22 cellular contexts compared by ENCODE assay signal in the genomic region with DNA sequence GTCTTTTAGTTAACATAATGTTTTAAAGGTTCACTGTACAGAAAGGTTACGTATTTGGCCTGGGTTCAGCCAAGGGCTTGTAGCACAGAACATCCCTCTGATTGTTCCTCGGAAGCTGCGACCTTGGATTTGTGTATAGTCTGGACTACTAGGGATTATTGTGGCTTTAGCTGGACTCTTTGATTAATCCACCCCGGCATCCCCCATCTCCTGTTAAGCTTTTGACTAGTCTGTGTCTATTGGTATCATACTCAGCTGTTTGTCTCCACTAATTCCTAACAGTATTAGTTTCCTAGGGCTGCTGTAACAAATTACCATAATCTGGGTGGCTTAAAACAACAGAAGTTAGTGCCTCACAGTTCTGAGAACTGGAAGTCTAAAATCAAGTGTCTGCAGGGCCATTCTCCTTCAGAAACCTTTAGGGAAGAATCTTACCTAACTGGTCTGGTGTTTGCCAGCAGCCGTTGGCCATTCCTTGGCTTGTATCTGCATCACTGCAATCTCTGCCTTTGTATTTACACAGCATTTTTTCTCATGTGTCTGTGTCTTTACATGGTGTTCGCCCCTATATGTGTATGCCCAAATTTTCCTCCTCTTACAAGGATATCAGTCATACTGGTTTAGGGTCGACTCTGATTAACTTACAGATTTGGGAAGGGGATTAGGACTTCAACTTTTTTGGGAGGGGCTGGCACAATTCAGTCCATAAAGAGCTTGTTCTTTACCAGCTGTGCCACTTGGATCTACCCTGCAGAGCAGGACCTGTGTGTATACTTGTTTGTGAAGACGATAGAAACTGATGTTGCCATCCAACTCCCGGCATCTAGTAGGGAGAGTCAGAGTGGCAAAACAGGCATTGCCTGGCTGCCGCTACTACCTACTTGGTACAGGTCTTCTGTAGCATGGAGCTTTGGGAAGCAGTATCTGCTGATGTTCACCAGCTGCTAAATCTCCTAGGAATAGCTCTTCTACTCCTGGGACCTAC.
DNase-seq lines count a peak whose midpoint lies in the region; ATAC-seq, FAIRE-seq and TF ChIP-seq lines count a peak whose summit lies in the region.
"Had no signal": no experiment of that assay in that cellular context is flagged by ENCODE, and none has a peak within 500 bp of the region (broad histone marks: within the 10 kb centered on the region; RNA-seq: fewer than 3 reads in every experiment).

No MANE protein-coding gene starts in this region.

- no peaks in the 10 kb centered on the region for H3K79me1 ChIP-seq in trophoblast cell (ENCODE audit: low read length)

- no CpG with 5 or more reads among the region's 10 CpGs for WGBS in trophoblast cell (ENCODE audit: extremely low coverage, insufficient coverage, insufficient read length)

- H3K9ac ChIP-seq in trophoblast cell (ENCODE audit: low read length) = no peak overlapping the region
- H3K9ac ChIP-seq: BLaER1 treated with 17β-estradiol and CSF1 and Interleukin-3, amounts not matched to agents 10 nM and 100 nM; KMS-11 had no signal

- no peak overlapping the region for H3K4me2 ChIP-seq in trophoblast cell (ENCODE audit: low read length)
- H3K4me2 ChIP-seq: A549; BLaER1 treated with 17β-estradiol and CSF1 and Interleukin-3, amounts not matched to agents 10 nM and 100 nM; GM23338; KMS-11 had no signal

- H2AFZ ChIP-seq in trophoblast cell (ENCODE audit: insufficient read depth, low read length, poor library complexity) = peak overlapping the region; percentile 6
- H2AFZ ChIP-seq: GM23338 had no signal

- no peak for TF ChIP-seq POLR2A in GM12892 (IDR thresholded peaks at IDR 0.05; ENCODE audit: low read depth, low read length)
- TF ChIP-seq POLR2A in GM12891 (IDR thresholded peaks at IDR 0.05; ENCODE audit: low read depth, low read length) = no peak

- DNase-seq in D721Med (ENCODE audit: insufficient read length, low spot score) (peak; percentile 33), NCI-H82 treated with DMSO at 0.1 percent for 48 hours (lab: John Stamatoyannopoulos, UW; ENCODE audit: unreplicated experiment) (peak; percentile 83), bronchial epithelial cell (ENCODE audit: low read depth) (no peak), trophoblast cell (peak; percentile 58 to 84), GM12892 (ENCODE audit: insufficient read length) (no peak), GM12891 (ENCODE audit: insufficient read length, low spot score) (no peak)
- DNase-seq: AML-193; CD8-positive, alpha-beta T cell; DMS79 treated with DMSO at 0.1 percent for 48 hours; H9; NCI-H1048; NCI-H1417; NCI-H1694; NCI-H2029 treated with DMSO at 0.1 percent for 48 hours; NCI-H526 treated with DMSO at 0.1 percent for 48 hours; T-helper 1 cell had no signal

- no peak for TF ChIP-seq CTCF in D721Med (IDR thresholded peaks at IDR 0.05; ENCODE audit: insufficient read depth, missing control alignments)
- TF ChIP-seq CTCF in bronchial epithelial cell (IDR thresholded peaks at IDR 0.05; ENCODE audit: insufficient read depth, low read length, severe bottlenecking) = no peak

- no peak overlapping the region for H4K12ac ChIP-seq in trophoblast cell (ENCODE audit: low read depth, low read length)

- H3K4me3 ChIP-seq in bronchial epithelial cell (ENCODE audit: low read depth, low read length) = no peak overlapping the region
- no peak overlapping the region for H3K4me3 ChIP-seq in trophoblast cell (ENCODE audit: low read depth, low read length)
- H3K4me3 ChIP-seq: A549; BLaER1 treated with 17β-estradiol and CSF1 and Interleukin-3, amounts not matched to agents 10 nM and 100 nM; GM23338 had no signal

- no peak overlapping the region for H2BK5ac ChIP-seq in trophoblast cell (ENCODE audit: low read depth, low read length, poor library complexity)

- no peak for ATAC-seq in GM21367 (IDR thresholded peaks at IDR 0.05; ENCODE audit: unreplicated experiment)
- ATAC-seq: A549; CD8-positive, alpha-beta T cell; GM23338 had no signal

- no peak overlapping the region for H3K4ac ChIP-seq in trophoblast cell (ENCODE audit: low read depth, low read length)

- H3K23ac ChIP-seq in trophoblast cell (ENCODE audit: low read length) = no peak overlapping the region

- H3K14ac ChIP-seq in trophoblast cell (ENCODE audit: low read length) = no peak overlapping the region

- no peak overlapping the region for H2AK5ac ChIP-seq in trophoblast cell (ENCODE audit: low read length)

- H3K27me3 ChIP-seq in bronchial epithelial cell (ENCODE audit: control insufficient read depth, insufficient read depth, low read length) (no peaks in the 10 kb centered on the region), trophoblast cell (ENCODE audit: insufficient read depth, low read length) (no peaks in the 10 kb centered on the region)

- H3K9me3 ChIP-seq in trophoblast cell (ENCODE audit: insufficient read depth, low read depth, low read length) = no peaks in the 10 kb centered on the region

- H3K18ac ChIP-seq in trophoblast cell (ENCODE audit: low read length) = peak overlapping the region; percentile 25

- no peak overlapping the region for H4K91ac ChIP-seq in trophoblast cell (ENCODE audit: low read depth, low read length)

- H4K8ac ChIP-seq in trophoblast cell (ENCODE audit: low read depth, low read length) = no peak overlapping the region

- H3K27ac ChIP-seq in trophoblast cell (ENCODE audit: low read depth, low read length) = no peak overlapping the region
- H3K27ac ChIP-seq: A549; BLaER1 treated with 17β-estradiol and CSF1 and Interleukin-3, amounts not matched to agents 10 nM and 100 nM; HL-60; KMS-11 had no signal

- H2BK120ac ChIP-seq in trophoblast cell (ENCODE audit: insufficient read depth, low read length, poor library complexity) = no peak overlapping the region

- H2BK12ac ChIP-seq in trophoblast cell (ENCODE audit: low read length) = peak overlapping the region; percentile 36

- no peaks in the 10 kb centered on the region for H3K79me2 ChIP-seq in trophoblast cell (ENCODE audit: control insufficient read depth, insufficient read depth, low read length, poor library complexity)

- peaks cover 3 to 6% of the 10 kb centered on the region in 2 experiments for H3K4me1 ChIP-seq in trophoblast cell (ENCODE audit: control insufficient read depth in 1 of 2, insufficient read depth in 2 of 2, low read length in 2 of 2)

- FAIRE-seq in D721Med (lab: Jason Lieb, UNC) (peak; percentile 77), bronchial epithelial cell (lab: Jason Lieb, UNC) (peak; percentile 77), GM12892 (lab: Jason Lieb, UNC) (no peak), GM12891 (lab: Jason Lieb, UNC) (no peak)
- FAIRE-seq: A549 had no signal

- H3K36me3 ChIP-seq in bronchial epithelial cell (ENCODE audit: control insufficient read depth, insufficient read depth, low read length) (no peaks in the 10 kb centered on the region), trophoblast cell (ENCODE audit: control insufficient read depth in 1 of 2, insufficient read depth in 2 of 2, low read length in 2 of 2) (no peaks in the 10 kb centered on the region)

TF ChIP-seq in GM12891, 5 proteins besides CTCF, POLR2A, EP300 and RAD21:
- TF ChIP-seq TAF1 (IDR thresholded peaks at IDR 0.05; ENCODE audit: low read depth, low read length) (no peak), SPI1 (IDR thresholded peaks at IDR 0.05; ENCODE audit: low read depth, low read length) (no peak), PAX5 (IDR thresholded peaks at IDR 0.05; ENCODE audit: insufficient read depth, low read length, severe bottlenecking) (no peak), POLR2AphosphoS5 (IDR thresholded peaks at IDR 0.05; ENCODE audit: low read depth, low read length) (no peak)

Comparison
In these comparisons a context has a peak if more than half of its experiments do, and no peak if none do; other contexts are left out.
1. DNase-seq: peak in D721Med (single experiment), NCI-H82 treated with DMSO at 0.1 percent for 48 hours (single experiment) and trophoblast cell (2 of 2); none in bronchial epithelial cell (single experiment), GM12892 (single experiment) and GM12891 (single experiment).